In genomic region chr1:211967704-211968103, GRCh38 we compare ENCODE assay signal across 2 cellular contexts.
TF ChIP-seq lines count a peak whose summit lies in the region.

No MANE protein-coding gene starts in this region.

TF ChIP-seq in A549, 52 proteins besides CTCF, POLR2A, EP300 and RAD21 (continued from another document):
- TF ChIP-seq REST (IDR thresholded peaks at IDR 0.05) (no peak), HEYL (CRISPR knock-in tag; IDR thresholded peaks at IDR 0.05) (no peak), MAFK (IDR thresholded peaks at IDR 0.05; ENCODE audit: partially characterized antibody) (peak; percentile 99), ZSCAN20 (CRISPR knock-in tag; IDR thresholded peaks at IDR 0.05) (no peak), KDM1A (IDR thresholded peaks at IDR 0.05; ENCODE audit: low read depth) (no peak), HES2 (IDR thresholded peaks at IDR 0.05) (no peak), PHF8 (IDR thresholded peaks at IDR 0.05; ENCODE audit: borderline replicate concordance, low read depth) (no peak), RNF2 (IDR thresholded peaks at IDR 0.05; ENCODE audit: borderline replicate concordance, low read depth) (no peak)

TF ChIP-seq in H1, 55 proteins besides CTCF, POLR2A, EP300 and RAD21 (continued from another document):
- no peak for TF ChIP-seq TCF12 (IDR thresholded peaks at IDR 0.05; ENCODE audit: low read depth, low read length)
- TF ChIP-seq JUND (IDR thresholded peaks at IDR 0.05; ENCODE audit: low read length) = no peak
- no peak for TF ChIP-seq RFX5 (IDR thresholded peaks at IDR 0.05; ENCODE audit: borderline replicate concordance, low read depth, low read length)
- TF ChIP-seq CHD2 (IDR thresholded peaks at IDR 0.05; ENCODE audit: low read length) = no peak
- TF ChIP-seq PHF8 (conservative IDR thresholded peaks at IDR 0.05; ENCODE audit: low read depth, low read length) = no peak
TF ChIP-seq in H1: peak in this region for 2.
